Comparison of ENCODE assay signal across 8 cellular contexts in genomic region chr18:67516432-67517223, GRCh38. TPM values are rescaled to one million over a fixed set of nuclear protein-coding genes. Genes with fewer than 3 reads are reported as not detected.
DNase-seq lines count a peak whose midpoint lies in the region; ATAC-seq, FAIRE-seq and TF ChIP-seq lines count a peak whose summit lies in the region.

DSEL (minus strand) TSS chr18:67516720; CDS start chr18:67514608, 2,112 bp downstream.

- peak; percentile 26 for TF ChIP-seq POLR2A in A549 (IDR thresholded peaks at IDR 0.05; ENCODE audit: low read length)

- H3K9ac ChIP-seq in kidney (ENCODE audit: low read length in 2 of 2) = peak within 1 kb of the TSS; percentile 61 to 77

- no peak for TF ChIP-seq CTCF in A549 (IDR thresholded peaks at IDR 0.05)
- no peak for TF ChIP-seq CTCF in kidney (IDR thresholded peaks at IDR 0.05; ENCODE audit: borderline replicate concordance, extremely low read depth, insufficient read depth)

- no peak for TF ChIP-seq EP300 in A549 (IDR thresholded peaks at IDR 0.05)

- CTCF ChIA-PET in A549 (lab: Yijun Ruan, JAX) = interaction anchor here (0.6 to 2.6 kb wide), 10 partner anchors 8 to 1205 kb away, joined by 3 to 11 read pairs (median 4); no protein-coding TSS in a partner anchor

- peak within 1 kb of the TSS; percentile 71 for H3K4me3 ChIP-seq in A549
- H3K4me3 ChIP-seq in kidney (ENCODE audit: low read length in 2 of 2) = peak within 1 kb of the TSS; percentile 75 to 82

- H3K9me3 ChIP-seq in A549 (no peaks in the 10 kb centered on the region), kidney (ENCODE audit: control insufficient read depth in 1 of 2, low read length in 2 of 2) (no peaks in the 10 kb centered on the region)

- ATAC-seq in A549 (peak; percentile 90 to 95), GM18861 (IDR thresholded peaks at IDR 0.05; ENCODE audit: unreplicated experiment) (peak; percentile 81), HG03103 (IDR thresholded peaks at IDR 0.05; ENCODE audit: low read depth, unreplicated experiment) (peak; percentile 98)

- H3K4me1 ChIP-seq in A549 (no peaks in the 10 kb centered on the region), kidney (ENCODE audit: control insufficient read depth in 1 of 2, insufficient read depth in 1 of 2, low read depth in 1 of 2, low read length in 2 of 2) (peaks cover 0 to 3% of the 10 kb centered on the region in 2 donors)

- peak within 1 kb of the TSS; percentile 97 for H3K4me2 ChIP-seq in A549

- 0% methylated on average over 7 of the region's 92 CpGs for WGBS in A549 (ENCODE audit: missing lambda C conversion rate)

- peak; percentile 53 to 89 for DNase-seq in A549 (ENCODE audit: low read depth in 1 of 2, low spot score in 1 of 2)
- peak; percentile 90 for DNase-seq in NCI-H2196 (lab: John Stamatoyannopoulos, UW; ENCODE audit: unreplicated experiment)
- DNase-seq in activated CD4-positive, alpha-beta T cell treated with anti-CD3 and anti-CD28 coated beads for 24 hours (ENCODE audit: low read depth in 2 of 2) = peak; percentile 97 to 99
- peak; percentile 100 for DNase-seq in cerebellum (ENCODE audit: low spot score)
- peak; percentile 100 for DNase-seq in kidney
- DNase-seq in stimulated activated CD4-positive, alpha-beta T cell treated with anti-CD3 and anti-CD28 coated beads, Interleukin-12 subunit alpha, Interleukin-12 subunit beta, amount 100 ng/mL, for 4 hours = peak; percentile 100

- POLR2A ChIA-PET in A549 (lab: Yijun Ruan, JAX) = interaction anchor here (0.6 to 0.7 kb wide), 3 partner anchors 9 to 537 kb away, joined by 3 to 5 read pairs (median 3); no protein-coding TSS in a partner anchor

- H3K36me3 ChIP-seq in kidney (ENCODE audit: control insufficient read depth in 1 of 2, insufficient read depth in 2 of 2, low read length in 2 of 2) = no peaks in the 10 kb centered on the region

- intact Hi-C loops in kidney (cut with DNase I) = no loop called here

- H3K27ac ChIP-seq in A549 = peak within 1 kb of the TSS; percentile 35 to 77; a peak in 4 of 6 replicates
- peak within 1 kb of the TSS; percentile 67 to 77 for H3K27ac ChIP-seq in kidney (ENCODE audit: low read depth in 2 of 2, low read length in 2 of 2)

- FAIRE-seq in A549 (lab: Jason Lieb, UNC) (no peak), kidney (lab: Jason Lieb, UNC) (no peak)

- TF ChIP-seq RAD21 in A549 (conservative IDR thresholded peaks at IDR 0.05 in 1 of 2, IDR thresholded peaks at IDR 0.05 in 1 of 2) = no peak

TF ChIP-seq in A549, 52 proteins besides CTCF, POLR2A, EP300 and RAD21:
- TF ChIP-seq, protein P1, sequence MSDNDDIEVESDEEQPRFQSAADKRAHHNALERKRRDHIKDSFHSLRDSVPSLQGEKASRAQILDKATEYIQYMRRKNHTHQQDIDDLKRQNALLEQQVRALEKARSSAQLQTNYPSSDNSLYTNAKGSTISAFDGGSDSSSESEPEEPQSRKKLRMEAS (IDR thresholded peaks at IDR 0.05) = 0 out of 2 replicates have a peak, but pooled peaks have one; percentile 25
- no peak for TF ChIP-seq SREBF2 (IDR thresholded peaks at IDR 0.05)
- TF ChIP-seq TFCP2L1 (CRISPR knock-in tag; IDR thresholded peaks at IDR 0.05) = no peak

RNA-seq across cellular contexts. Expression of gene DSEL, which starts in this region (rescaled TPM):
- 0.30 and 0.34 TPM in 2 replicates for polyA plus RNA-seq in A549 (2011; rRNA removed)
- 0.07 and 0.08 TPM in 2 replicates for polyA plus RNA-seq in A549 (2012; cell fraction: cytosol; rRNA removed)
- 0.06 and 0.07 TPM in 2 replicates for polyA plus RNA-seq in A549 (2012; cell fraction: nucleus; rRNA removed)
- 0.17 to 0.28 TPM (median 0.21 TPM) in 3 replicates for polyA plus RNA-seq in A549 (2017; fragmentation: RNase III; extraction: RNeasy Plus Mini Kit Qiagen cat#74134 plus additional on column Dnase treatment)
- 0.44 and 0.58 TPM in 2 replicates for polyA minus RNA-seq in A549 (2011; rRNA and poly(A)+ RNA removed)
- 32.8 TPM for total RNA-seq in cerebellum
- 6.4 TPM for total RNA-seq in kidney
- 1.9 TPM for polyA plus RNA-seq in kidney (ENCODE audit: insufficient read depth, low read depth, low replicate concordance)

Comparison
In these comparisons a context has a peak if more than half of its experiments do, and no peak if none do; other contexts are left out.
1. Peak in every context shown above with its lines: DNase-seq, ATAC-seq, H3K4me3 ChIP-seq and H3K27ac ChIP-seq.
2. Peak in DNase-seq, ATAC-seq, H3K4me3 ChIP-seq, H3K27ac ChIP-seq and H3K4me2 ChIP-seq in A549; RNA of the gene not detected or under 1 TPM.